ENCODE assay signal across 9 cellular contexts in genomic region chr3:71724171-71724453, GRCh38. TPM values are rescaled to one million over a fixed set of nuclear protein-coding genes. Genes with fewer than 3 reads are reported as not detected.
A peak's percentile ranks its signal among the peaks of the same experiment; 100 is the strongest.
DNase-seq lines count a peak whose midpoint lies in the region; ATAC-seq and TF ChIP-seq lines count a peak whose summit lies in the region.
"Had no signal": no experiment of that assay in that cellular context is flagged by ENCODE, and none has a peak within 500 bp of the region (broad histone marks: within the 10 kb centered on the region; RNA-seq: fewer than 3 reads in every experiment).

No MANE protein-coding gene starts in this region.

- H3K4me3 Mint-ChIP-seq in activated T-helper 17 cell treated with anti-CD3 and anti-CD28 coated beads, Interleukin-2, amount 50 U/mL, for 72 hours, result peak overlapping the region; percentile 87

- H3K4me3 ChIP-seq in HEK293 (ENCODE audit: low read depth, low read length) (peak overlapping the region; percentile 86), iPS-18c (ENCODE audit: insufficient read depth, low read depth, low read length) (peak overlapping the region; percentile 74; the same call in 1 of the 2 replicates), smooth muscle cell (peak overlapping the region; percentile 69)

- H3K9me3 Mint-ChIP-seq in activated T-helper 17 cell treated with anti-CD3 and anti-CD28 coated beads, Interleukin-2, amount 50 U/mL, for 72 hours, result no peaks in the 10 kb centered on the region

- H3K36me3 Mint-ChIP-seq in activated T-helper 17 cell treated with anti-CD3 and anti-CD28 coated beads, Interleukin-2, amount 50 U/mL, for 72 hours (ENCODE audit: low read depth), result peaks cover 9% of the 10 kb centered on the region

- DNase-seq in smooth muscle cell (lab: John Stamatoyannopoulos, UW; ENCODE audit: unreplicated experiment) (no peak), NCI-H2029 (lab: John Stamatoyannopoulos, UW) (no peak), cerebellar cortex (ENCODE audit: low spot score) (no peak)
- DNase-seq: NCI-H1092 treated with DMSO at 0.1 percent for 48 hours had no signal

- H3K36me3 ChIP-seq in HEK293 (ENCODE audit: control insufficient read depth in 2 of 2, insufficient read depth in 1 of 2, low read length in 2 of 2) (no peaks in the 10 kb centered on the region), smooth muscle cell (ENCODE audit: low read depth) (no peaks in the 10 kb centered on the region)

- POLR2A ChIA-PET in HEK293 (lab: Yijun Ruan, JAX), result interaction anchor here (0.8 kb wide), 1 partner anchor 144 kb away, joined by 4 read pairs; no protein-coding TSS in a partner anchor

- H3K4me1 ChIP-seq in HEK293 (ENCODE audit: control insufficient read depth, insufficient read depth, low read length) (no peaks in the 10 kb centered on the region), smooth muscle cell (ENCODE audit: low read depth) (peaks cover 5% of the 10 kb centered on the region)

- no peaks in the 10 kb centered on the region for H3F3A ChIP-seq in smooth muscle cell (ENCODE audit: low read depth)

- H3K9me3 ChIP-seq in HEK293 (ENCODE audit: control insufficient read depth, insufficient read depth, low read depth, low read length) (no peaks in the 10 kb centered on the region), iPS-18c (ENCODE audit: control insufficient read depth, insufficient read depth, low read length) (no peaks in the 10 kb centered on the region), smooth muscle cell (replicated peaks; ENCODE audit: low read depth) (no peaks in the 10 kb centered on the region)

- CTCF ChIA-PET in HEK293 (lab: Yijun Ruan, JAX), result interaction anchor here (0.6 to 1.6 kb wide), 3 partner anchors 13 to 1164 kb away, joined by 3 to 5 read pairs (median 3); partner anchors contain the start of gene GXYLT2

- no peaks in the 10 kb centered on the region for H3K79me2 ChIP-seq in smooth muscle cell (ENCODE audit: low read depth)

- no peak overlapping the region for H2AFZ ChIP-seq in smooth muscle cell (ENCODE audit: low read depth)

- H4K20me1 ChIP-seq in smooth muscle cell (ENCODE audit: low read depth), result no peaks in the 10 kb centered on the region

- peak overlapping the region; percentile 94 for H3K27ac Mint-ChIP-seq in activated T-helper 17 cell treated with anti-CD3 and anti-CD28 coated beads, Interleukin-2, amount 50 U/mL, for 72 hours

- H3K27me3 Mint-ChIP-seq in activated T-helper 17 cell treated with anti-CD3 and anti-CD28 coated beads, Interleukin-2, amount 50 U/mL, for 72 hours, result no peaks in the 10 kb centered on the region

- H3K9ac ChIP-seq in smooth muscle cell (ENCODE audit: low read depth), result no peak overlapping the region

- peak overlapping the region; percentile 90 for H3K4me2 ChIP-seq in smooth muscle cell

- no peak for TF ChIP-seq CTCF in HEK293 (tag by site-specific recombination; IDR thresholded peaks at IDR 0.05)
- no peak for TF ChIP-seq CTCF in smooth muscle cell (IDR thresholded peaks at IDR 0.05; ENCODE audit: borderline replicate concordance, insufficient read depth, poor library complexity, severe bottlenecking)

- no peak for ATAC-seq in activated T-helper 17 cell treated with anti-CD3 and anti-CD28 coated beads, Interleukin-2, amount 50 U/mL, for 72 hours (replicated peaks)
- ATAC-seq in HG02884 (IDR thresholded peaks at IDR 0.05; ENCODE audit: unreplicated experiment) (no peak), GM18909 (IDR thresholded peaks at IDR 0.05; ENCODE audit: poor library complexity, unreplicated experiment) (no peak)

- H3K4me1 Mint-ChIP-seq in activated T-helper 17 cell treated with anti-CD3 and anti-CD28 coated beads, Interleukin-2, amount 50 U/mL, for 72 hours, result peaks cover 53% of the 10 kb centered on the region

- peaks cover 51% of the 10 kb centered on the region for H3K27me3 ChIP-seq in smooth muscle cell (ENCODE audit: low read depth)

- H3K27ac ChIP-seq in HEK293 (ENCODE audit: extremely low read depth, low read depth, low read length), result no peak overlapping the region
- H3K27ac ChIP-seq in smooth muscle cell (ENCODE audit: low read depth), result no peak overlapping the region

TF ChIP-seq in HEK293, 187 proteins besides CTCF, POLR2A, EP300 and RAD21:
- TF ChIP-seq GLI4 (tag by site-specific recombination; IDR thresholded peaks at IDR 0.05), result no peak
- TF ChIP-seq, protein P1, sequence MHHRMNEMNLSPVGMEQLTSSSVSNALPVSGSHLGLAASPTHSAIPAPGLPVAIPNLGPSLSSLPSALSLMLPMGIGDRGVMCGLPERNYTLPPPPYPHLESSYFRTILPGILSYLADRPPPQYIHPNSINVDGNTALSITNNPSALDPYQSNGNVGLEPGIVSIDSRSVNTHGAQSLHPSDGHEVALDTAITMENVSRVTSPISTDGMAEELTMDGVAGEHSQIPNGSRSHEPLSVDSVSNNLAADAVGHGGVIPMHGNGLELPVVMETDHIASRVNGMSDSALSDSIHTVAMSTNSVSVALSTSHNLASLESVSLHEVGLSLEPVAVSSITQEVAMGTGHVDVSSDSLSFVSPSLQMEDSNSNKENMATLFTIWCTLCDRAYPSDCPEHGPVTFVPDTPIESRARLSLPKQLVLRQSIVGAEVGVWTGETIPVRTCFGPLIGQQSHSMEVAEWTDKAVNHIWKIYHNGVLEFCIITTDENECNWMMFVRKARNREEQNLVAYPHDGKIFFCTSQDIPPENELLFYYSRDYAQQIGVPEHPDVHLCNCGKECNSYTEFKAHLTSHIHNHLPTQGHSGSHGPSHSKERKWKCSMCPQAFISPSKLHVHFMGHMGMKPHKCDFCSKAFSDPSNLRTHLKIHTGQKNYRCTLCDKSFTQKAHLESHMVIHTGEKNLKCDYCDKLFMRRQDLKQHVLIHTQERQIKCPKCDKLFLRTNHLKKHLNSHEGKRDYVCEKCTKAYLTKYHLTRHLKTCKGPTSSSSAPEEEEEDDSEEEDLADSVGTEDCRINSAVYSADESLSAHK (tag by site-specific recombination; IDR thresholded peaks at IDR 0.05), result no peak
- no peak for TF ChIP-seq ZFP69B (tag by site-specific recombination; IDR thresholded peaks at IDR 0.05)
- TF ChIP-seq ZNF350 (tag by site-specific recombination; IDR thresholded peaks at IDR 0.05), result no peak
- no peak for TF ChIP-seq ZNF366 (tag by site-specific recombination; conservative IDR thresholded peaks at IDR 0.05)
- TF ChIP-seq ZBTB1 (tag by site-specific recombination; IDR thresholded peaks at IDR 0.05), result no peak
- no peak for TF ChIP-seq ZNF311 (tag by site-specific recombination; IDR thresholded peaks at IDR 0.05; ENCODE audit: borderline replicate concordance)
- no peak for TF ChIP-seq ZNF148 (tag by site-specific recombination; IDR thresholded peaks at IDR 0.05; ENCODE audit: borderline replicate concordance)
- no peak for TF ChIP-seq IKZF3 (tag by site-specific recombination; IDR thresholded peaks at IDR 0.05)
- no peak for TF ChIP-seq ZNF394 (tag by site-specific recombination; IDR thresholded peaks at IDR 0.05; ENCODE audit: borderline replicate concordance)
- TF ChIP-seq MEIS1 (CRISPR knock-in tag; IDR thresholded peaks at IDR 0.05; ENCODE audit: borderline replicate concordance), result no peak
- TF ChIP-seq, protein P2, sequence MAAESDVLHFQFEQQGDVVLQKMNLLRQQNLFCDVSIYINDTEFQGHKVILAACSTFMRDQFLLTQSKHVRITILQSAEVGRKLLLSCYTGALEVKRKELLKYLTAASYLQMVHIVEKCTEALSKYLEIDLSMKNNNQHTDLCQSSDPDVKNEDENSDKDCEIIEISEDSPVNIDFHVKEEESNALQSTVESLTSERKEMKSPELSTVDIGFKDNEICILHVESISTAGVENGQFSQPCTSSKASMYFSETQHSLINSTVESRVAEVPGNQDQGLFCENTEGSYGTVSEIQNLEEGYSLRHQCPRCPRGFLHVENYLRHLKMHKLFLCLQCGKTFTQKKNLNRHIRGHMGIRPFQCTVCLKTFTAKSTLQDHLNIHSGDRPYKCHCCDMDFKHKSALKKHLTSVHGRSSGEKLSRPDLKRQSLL (tag by site-specific recombination; IDR thresholded peaks at IDR 0.05), result no peak
- TF ChIP-seq ZNF768 (tag by site-specific recombination; IDR thresholded peaks at IDR 0.05), result no peak

RNA-seq across cellular contexts. Expression of gene EIF4E3, which starts 1.1 kb away (rescaled TPM):
- total RNA-seq in activated T-helper 17 cell treated with anti-CD3 and anti-CD28 coated beads, Interleukin-2, amount 50 U/mL, for 72 hours, result 10 to 100 TPM; 25.3 to 27.4 TPM
- 2.2 and 3.5 TPM in 2 replicates for total RNA-seq in smooth muscle cell
- polyA plus RNA-seq in smooth muscle cell, result 2.3 and 2.8 TPM in 2 replicates

RNA-seq across cellular contexts. Expression of gene GPR27, which starts 29.5 kb away (rescaled TPM):
- 1 to 10 TPM in 1 of 2 donors, under 1 TPM in 1; 0.32 to 2.5 TPM for total RNA-seq in activated T-helper 17 cell treated with anti-CD3 and anti-CD28 coated beads, Interleukin-2, amount 50 U/mL, for 72 hours
- total RNA-seq in smooth muscle cell, result 0.40 and 1.2 TPM in 2 replicates
- 0.50 and 0.83 TPM in 2 replicates for polyA plus RNA-seq in smooth muscle cell
